ENCODE assay signal across 17 cellular contexts in the genomic region with DNA sequence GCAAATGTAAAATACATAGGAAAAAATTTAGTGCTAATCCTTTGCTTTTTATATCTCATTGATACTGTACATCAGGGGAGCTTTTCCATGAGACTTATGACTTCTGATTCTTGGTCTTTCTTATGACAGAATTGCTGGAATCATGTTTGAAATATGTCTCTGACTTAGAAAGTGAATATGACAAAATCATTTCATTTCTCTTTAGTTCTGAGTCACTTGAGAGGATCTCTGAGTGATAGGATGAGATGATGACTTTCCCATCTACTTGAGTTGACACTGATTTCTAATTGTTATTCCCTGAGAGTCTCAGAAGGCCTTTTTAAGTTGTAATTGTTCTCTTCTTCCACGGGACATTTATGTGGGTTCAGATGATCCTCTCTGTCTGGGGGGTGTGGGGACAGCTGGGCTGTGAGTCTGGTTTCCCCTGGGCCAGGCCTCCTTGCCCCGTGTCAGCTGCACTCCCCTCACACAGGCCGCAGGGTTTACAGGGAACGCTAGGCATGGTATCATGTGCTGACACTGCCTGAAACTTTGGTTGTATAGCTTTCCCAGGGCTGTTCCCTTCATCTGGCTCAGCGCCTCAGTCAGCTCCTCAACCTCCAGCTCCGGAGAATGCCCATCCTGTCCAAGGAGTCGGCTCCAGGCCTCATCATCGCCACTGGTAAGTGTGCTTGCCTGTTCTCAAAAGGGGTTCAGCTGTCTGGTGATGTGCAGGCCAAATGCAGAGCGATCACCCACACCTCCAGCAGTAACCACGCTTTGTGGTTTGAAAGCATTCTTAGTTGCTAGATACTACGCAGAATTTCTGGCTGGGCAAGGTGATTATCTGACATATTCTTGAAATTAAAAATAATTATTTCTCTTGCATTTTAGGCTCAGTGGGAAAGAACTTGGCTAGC.
DNase-seq lines count a peak whose midpoint lies in the region; ATAC-seq, FAIRE-seq and TF ChIP-seq lines count a peak whose summit lies in the region.
"Had no signal": no experiment of that assay in that cellular context is flagged by ENCODE, and none has a peak within 500 bp of the region (broad histone marks: within the 10 kb centered on the region; RNA-seq: fewer than 3 reads in every experiment).

No MANE protein-coding gene starts in this region.

- POLR2A ChIA-PET in SK-N-SH (lab: Yijun Ruan, JAX) (no interaction called here), PC-9 (lab: Charles Lee; ENCODE audit: unreplicated experiment) (no interaction called here)

- H3K4me2 ChIP-seq in SK-N-SH (no peak overlapping the region), PC-9 (0 out of 2 replicates have a peak overlapping the region, but pooled peaks have one; percentile 6), neural progenitor cell (no peak overlapping the region)

- H3K9ac ChIP-seq in SK-N-SH (no peak overlapping the region), neural progenitor cell (no peak overlapping the region)

- no peak for DNase-seq in SK-N-SH
- DNase-seq in PC-9: no peak
- DNase-seq in bronchial epithelial cell (ENCODE audit: low read depth): peak; percentile 53
- no peak for DNase-seq in neural progenitor cell (ENCODE audit: low spot score)
- no peak for DNase-seq in pancreas
- no peak for DNase-seq in GM13977 (ENCODE audit: low spot score)
- DNase-seq: EL, islet precursor cell, MM.1S, NCI-H2081 treated with DMSO at 0.1 percent for 48 hours, NCI-H774, Right ventricle myocardium superior, T-helper 9 cell had no signal

- H2AFZ ChIP-seq in SK-N-SH (ENCODE audit: low read depth) (no peak overlapping the region), PC-9 (no peak overlapping the region), neural progenitor cell (replicated peaks) (no peak overlapping the region)

- H3F3A ChIP-seq in SK-N-SH (replicated peaks; ENCODE audit: insufficient read depth) (no peaks in the 10 kb centered on the region), PC-9 (ENCODE audit: insufficient read depth, low read depth) (no peaks in the 10 kb centered on the region), neural progenitor cell (ENCODE audit: low read depth) (peaks cover 16% of the 10 kb centered on the region)

- H3K79me2 ChIP-seq in SK-N-SH (ENCODE audit: insufficient read depth): no peaks in the 10 kb centered on the region
- H3K79me2 ChIP-seq in PC-9 (ENCODE audit: low read depth): no peaks in the 10 kb centered on the region
- peaks cover 9% of the 10 kb centered on the region for H3K79me2 ChIP-seq in neural progenitor cell (ENCODE audit: low read depth)

- TF ChIP-seq EP300 in SK-N-SH (IDR thresholded peaks at IDR 0.05; ENCODE audit: borderline replicate concordance in 1 of 2, low read depth in 1 of 2, low read length in 1 of 2): no peak

- no peak for TF ChIP-seq CTCF in SK-N-SH (IDR thresholded peaks at IDR 0.05)
- no peak for TF ChIP-seq CTCF in PC-9 (conservative IDR thresholded peaks at IDR 0.05)
- TF ChIP-seq CTCF in bronchial epithelial cell (IDR thresholded peaks at IDR 0.05; ENCODE audit: insufficient read depth, low read length, severe bottlenecking): no peak
- no peak for TF ChIP-seq CTCF in neural progenitor cell (IDR thresholded peaks at IDR 0.05)
- TF ChIP-seq CTCF in pancreas (IDR thresholded peaks at IDR 0.05): no peak
- no peak for TF ChIP-seq CTCF in GM13977 (IDR thresholded peaks at IDR 0.05; ENCODE audit: extremely low read depth, insufficient read depth, missing control alignments)

- H3K9me3 ChIP-seq in SK-N-SH (no peaks in the 10 kb centered on the region), PC-9 (ENCODE audit: insufficient read depth, low read depth) (peaks cover 10% of the 10 kb centered on the region; the same call in 1 of the 2 replicates), neural progenitor cell (ENCODE audit: low read depth) (peaks cover 6% of the 10 kb centered on the region), pancreas (no peaks in the 10 kb centered on the region)

- H3K9me2 ChIP-seq in SK-N-SH (no peaks in the 10 kb centered on the region), PC-9 (ENCODE audit: insufficient read depth) (0 out of 2 replicates have a peak, but pooled peaks cover under 1% of the 10 kb centered on the region)

- H3K4me3 ChIP-seq in SK-N-SH (ENCODE audit: low read depth in 2 of 2, low read length in 1 of 2) (no peak overlapping the region), PC-9 (no peak overlapping the region), bronchial epithelial cell (ENCODE audit: low read depth, low read length) (no peak overlapping the region), neural progenitor cell (no peak overlapping the region), pancreas (no peak overlapping the region)
- H3K4me3 ChIP-seq: HAP-1 had no signal

- H3K4me1 Mint-ChIP-seq in neural progenitor cell: no peaks in the 10 kb centered on the region

- H3K4me3 Mint-ChIP-seq in neural progenitor cell: no peak overlapping the region

- H3K27me3 Mint-ChIP-seq in neural progenitor cell (ENCODE audit: insufficient read depth, low read depth): peaks cover 5% of the 10 kb centered on the region

- intact Hi-C loops in PC-9 (cut with micrococcal nuclease; ENCODE audit: unreplicated experiment) (no loop called here), pancreas (cut with DNase I) (no loop called here)

- H4K20me1 ChIP-seq in SK-N-SH (ENCODE audit: insufficient read depth) (no peaks in the 10 kb centered on the region), PC-9 (ENCODE audit: insufficient read depth) (no peaks in the 10 kb centered on the region), neural progenitor cell (ENCODE audit: low read depth) (no peaks in the 10 kb centered on the region)

- FAIRE-seq in bronchial epithelial cell (lab: Jason Lieb, UNC): no peak
- no peak for FAIRE-seq in pancreas (lab: Jason Lieb, UNC)

- TF ChIP-seq RAD21 in SK-N-SH (IDR thresholded peaks at IDR 0.05; ENCODE audit: low read length): no peak

- no TSS peak for BruUV-seq in PC-9 (replicated peaks; lab: Mats Ljungman, UMichigan)

- H3K27ac ChIP-seq in SK-N-SH (ENCODE audit: low read depth in 2 of 2, low read length in 1 of 2) (no peak overlapping the region), PC-9 (peak overlapping the region; percentile 38; the same call in 1 of the 2 replicates), neural progenitor cell (no peak overlapping the region), pancreas (no peak overlapping the region)
- H3K27ac ChIP-seq: 22Rv1 had no signal

- ATAC-seq in SK-N-SH treated with all-trans-retinoic acid at 6 μM for 48 hours (no peak), pancreas (no peak), HG02759 (IDR thresholded peaks at IDR 0.05; ENCODE audit: unreplicated experiment) (no peak)

- 84% methylated on average over 8 of the region's 11 CpGs for WGBS in SK-N-SH (ENCODE audit: low lambda C conversion rate)
- WGBS in pancreas, 2 donors: 79 to 87% methylated on average over 11 of the region's 11 CpGs

- peaks cover 14% of the 10 kb centered on the region for H3K9me3 Mint-ChIP-seq in neural progenitor cell

- H3K27me3 ChIP-seq in SK-N-SH (ENCODE audit: insufficient read depth) (no peaks in the 10 kb centered on the region), PC-9 (ENCODE audit: insufficient read depth, low read depth) (no peaks in the 10 kb centered on the region), bronchial epithelial cell (ENCODE audit: control insufficient read depth, insufficient read depth, low read length) (no peaks in the 10 kb centered on the region), neural progenitor cell (no peaks in the 10 kb centered on the region), pancreas (no peaks in the 10 kb centered on the region)

- CTCF ChIA-PET in SK-N-SH (lab: Yijun Ruan, JAX): interaction anchor here (1.1 kb wide), 1 partner anchor 11 kb away, joined by 3 read pairs; no protein-coding TSS in a partner anchor
- CTCF ChIA-PET in PC-9 (lab: Charles Lee): interaction anchor here (0.5 kb wide), 1 partner anchor 56 kb away, joined by 5 read pairs; no protein-coding TSS in a partner anchor

- H3K36me3 ChIP-seq in SK-N-SH (replicated peaks in 1 of 2; ENCODE audit: control insufficient read depth in 1 of 2, insufficient read depth in 2 of 2, low read length in 1 of 2) (no peaks in the 10 kb centered on the region), PC-9 (ENCODE audit: low read depth) (no peaks in the 10 kb centered on the region), bronchial epithelial cell (ENCODE audit: control insufficient read depth, insufficient read depth, low read length) (no peaks in the 10 kb centered on the region), neural progenitor cell (peaks cover 8% of the 10 kb centered on the region), pancreas (no peaks in the 10 kb centered on the region)
- H3K36me3 ChIP-seq: HAP-1 had no signal

- in situ Hi-C loops in GM13977 (cut with MboI; ENCODE audit: low pct_unique_long_range_greater_than_20kb, low sequenced_read_pairs, unreplicated experiment): no loop called here

- H3K27ac Mint-ChIP-seq in neural progenitor cell: peak overlapping the region; percentile 47

- H3K4me1 ChIP-seq in SK-N-SH (ENCODE audit: control insufficient read depth in 1 of 2, insufficient read depth in 2 of 2, low read depth in 1 of 2, low read length in 1 of 2) (peaks cover 0 to 10% of the 10 kb centered on the region in 2 experiments; a peak in 2 of 4 replicates), PC-9 (replicated peaks; ENCODE audit: insufficient read depth) (peaks cover 7% of the 10 kb centered on the region), neural progenitor cell (peaks cover 8% of the 10 kb centered on the region), pancreas (no peaks in the 10 kb centered on the region)
- H3K4me1 ChIP-seq: HAP-1 had no signal

- peaks cover 11% of the 10 kb centered on the region for H3K36me3 Mint-ChIP-seq in neural progenitor cell

TF ChIP-seq in SK-N-SH, 30 proteins besides CTCF, POLR2A, EP300 and RAD21 (continues in another document):
- peak; percentile 15; the same call in 1 of the 2 replicates for TF ChIP-seq JUND (IDR thresholded peaks at IDR 0.05)
- no peak for TF ChIP-seq TAF1 (IDR thresholded peaks at IDR 0.05; ENCODE audit: borderline replicate concordance, low read depth, low read length)

TF ChIP-seq in SK-N-SH treated with all-trans-retinoic acid at 6 μM for 48 hours, 23 proteins besides CTCF, POLR2A, EP300 and RAD21:
- no peak for TF ChIP-seq ZFP3 (CRISPR knock-in tag; IDR thresholded peaks at IDR 0.05)
- no peak for TF ChIP-seq ISL1 (CRISPR knock-in tag; IDR thresholded peaks at IDR 0.05)
- no peak for TF ChIP-seq PPARA (CRISPR knock-in tag; IDR thresholded peaks at IDR 0.05; ENCODE audit: borderline replicate concordance)
- TF ChIP-seq GLIS3 (CRISPR knock-in tag; IDR thresholded peaks at IDR 0.05): no peak
- TF ChIP-seq ZNF8 (CRISPR knock-in tag; IDR thresholded peaks at IDR 0.05): no peak
- no peak for TF ChIP-seq ZFP30 (CRISPR knock-in tag; IDR thresholded peaks at IDR 0.05)
- TF ChIP-seq RARB (CRISPR knock-in tag; IDR thresholded peaks at IDR 0.05): no peak
- no peak for TF ChIP-seq TOX (CRISPR knock-in tag; IDR thresholded peaks at IDR 0.05; ENCODE audit: borderline replicate concordance)
- no peak for TF ChIP-seq SNAI2 (CRISPR knock-in tag; IDR thresholded peaks at IDR 0.05)
- TF ChIP-seq ESRRG (CRISPR knock-in tag; IDR thresholded peaks at IDR 0.05): no peak
TF ChIP-seq in SK-N-SH treated with all-trans-retinoic acid at 6 μM for 48 hours: peak in this region for 0.
